ENCODE assay signal across 9 cellular contexts in genomic region chr1:150620919-150621318, GRCh38. TPM values are rescaled to one million over a fixed set of nuclear protein-coding genes. Genes with fewer than 3 reads are reported as not detected.
DNase-seq lines count a peak whose midpoint lies in the region; ATAC-seq and TF ChIP-seq lines count a peak whose summit lies in the region.
"Had no signal": no experiment of that assay in that cellular context is flagged by ENCODE, and none has a peak within 500 bp of the region (broad histone marks: within the 10 kb centered on the region; RNA-seq: fewer than 3 reads in every experiment).

No MANE protein-coding gene starts in this region.

- DNase-seq in activated naive CD4-positive, alpha-beta T cell treated with anti-CD3 and anti-CD28 coated beads, Interleukin-2, amount 10 ng/mL, durations not matched to agents 7 days and 5 days, result no peak
- no peak for DNase-seq in activated naive CD4-positive, alpha-beta T cell treated with Interleukin-2 at 50 U/mL for 16 hours
- no peak for DNase-seq in adrenal gland
- no peak for DNase-seq in lung (ENCODE audit: low spot score)
- DNase-seq in tibial artery, result no peak
- no peak for DNase-seq in NCI-H226
- DNase-seq in hippocampal formation (lab: John Stamatoyannopoulos, UW), result no peak
- DNase-seq: occipital lobe had no signal

- no peaks in the 10 kb centered on the region for H3K27me3 Mint-ChIP-seq in activated naive CD4-positive, alpha-beta T cell treated with anti-CD3 and anti-CD28 coated beads, Interleukin-2, amount 10 ng/mL, durations not matched to agents 7 days and 5 days

- peaks cover 57% of the 10 kb centered on the region for H3K36me3 Mint-ChIP-seq in activated naive CD4-positive, alpha-beta T cell treated with anti-CD3 and anti-CD28 coated beads, Interleukin-2, amount 10 ng/mL, durations not matched to agents 7 days and 5 days

- no peak for TF ChIP-seq POLR2A in adrenal gland (IDR thresholded peaks at IDR 0.05)

- ATAC-seq in lung (ENCODE audit: insufficient read depth, low FRiP score) (no peak), HG03460 (IDR thresholded peaks at IDR 0.05; ENCODE audit: unreplicated experiment) (no peak)

- H3K27ac ChIP-seq in adrenal gland (peak overlapping the region in 4 of 5 donors; percentile 28 to 79 (median 68)), lung (ENCODE audit: low read depth in 1 of 2, low read length in 1 of 2) (peak overlapping the region; percentile 49 to 52), tibial artery (peak overlapping the region; percentile 53 to 61)

- H3K27me3 ChIP-seq in adrenal gland (no peaks in the 10 kb centered on the region), lung (ENCODE audit: control insufficient read depth, insufficient read depth) (no peaks in the 10 kb centered on the region), tibial artery (no peaks in the 10 kb centered on the region)

- intact Hi-C loops in adrenal gland (cut with DNase I), result loop anchor here (5.0 kb wide), 3 partner anchors 44 to 64 kb away; partner anchors contain the start of gene MCL1 (in 1 of the 2)
- intact Hi-C loops in tibial artery (cut with DNase I; ENCODE audit: low total_unique reads), result loop anchor here (5.0 kb wide), 1 partner anchor 44 kb away; the partner anchor contains the start of gene MCL1

- TF ChIP-seq CTCF in adrenal gland (IDR thresholded peaks at IDR 0.05), result no peak
- TF ChIP-seq CTCF in lung (IDR thresholded peaks at IDR 0.05; ENCODE audit: control extremely low read depth, extremely low read depth), result no peak
- TF ChIP-seq CTCF in tibial artery (IDR thresholded peaks at IDR 0.05), result no peak

- peaks cover 64% of the 10 kb centered on the region for H3K4me1 Mint-ChIP-seq in activated naive CD4-positive, alpha-beta T cell treated with anti-CD3 and anti-CD28 coated beads, Interleukin-2, amount 10 ng/mL, durations not matched to agents 7 days and 5 days

- 89 to 100% (median 97%) methylated on average over 2 of the region's 2 CpGs for WGBS in adrenal gland, 4 donors
- WGBS in lung, 2 donors, result 97 to 100% methylated on average over 2 of the region's 2 CpGs

- peaks cover 28 to 41% of the 10 kb centered on the region in 2 donors for H3K4me1 ChIP-seq in adrenal gland (replicated peaks in 1 of 2)
- H3K4me1 ChIP-seq in lung (ENCODE audit: control insufficient read depth in 2 of 2, insufficient read depth in 2 of 2, low read length in 2 of 2), result peaks cover 5 to 26% of the 10 kb centered on the region in 2 donors
- H3K4me1 ChIP-seq in tibial artery, result peaks cover 0 to 43% (median 29%) of the 10 kb centered on the region in 4 donors

- H3K9me3 ChIP-seq in adrenal gland (replicated peaks in 1 of 3), result no peaks in the 10 kb centered on the region
- H3K9me3 ChIP-seq in lung (ENCODE audit: control insufficient read depth in 2 of 2, insufficient read depth in 1 of 2, low read length in 1 of 2), result no peaks in the 10 kb centered on the region
- H3K9me3 ChIP-seq in tibial artery, result no peaks in the 10 kb centered on the region

- CTCF ChIA-PET in activated naive CD4-positive, alpha-beta T cell treated with anti-CD3 and anti-CD28 coated beads, Interleukin-2, amount 10 ng/mL, durations not matched to agents 7 days and 5 days (lab: Charles Lee), result interaction anchor here (0.9 to 6.3 kb wide), 10 partner anchors 9 to 305 kb away, joined by 3 to 164 read pairs (median 7); partner anchors contain the start of genes ENSA, GOLPH3L, MCL1 and SETDB1

- no peak overlapping the region for H3K4me3 ChIP-seq in adrenal gland
- H3K4me3 ChIP-seq in lung, result no peak overlapping the region
- H3K4me3 ChIP-seq in tibial artery, result no peak overlapping the region

- H3K9me3 Mint-ChIP-seq in activated naive CD4-positive, alpha-beta T cell treated with anti-CD3 and anti-CD28 coated beads, Interleukin-2, amount 10 ng/mL, durations not matched to agents 7 days and 5 days, result no peaks in the 10 kb centered on the region

- H3K27ac Mint-ChIP-seq in activated naive CD4-positive, alpha-beta T cell treated with anti-CD3 and anti-CD28 coated beads, Interleukin-2, amount 10 ng/mL, durations not matched to agents 7 days and 5 days, result peak overlapping the region; percentile 50

- H3K4me3 Mint-ChIP-seq in activated naive CD4-positive, alpha-beta T cell treated with anti-CD3 and anti-CD28 coated beads, Interleukin-2, amount 10 ng/mL, durations not matched to agents 7 days and 5 days, result no peak overlapping the region

- H3K36me3 ChIP-seq in adrenal gland (replicated peaks in 1 of 2) (peaks cover 0 to 55% of the 10 kb centered on the region in 2 donors), lung (ENCODE audit: control insufficient read depth in 2 of 2, insufficient read depth in 2 of 2, low read length in 2 of 2) (peaks cover 20 to 25% of the 10 kb centered on the region in 2 donors), tibial artery (peaks cover 25 to 65% (median 59%) of the 10 kb centered on the region in 3 donors)

RNA-seq across cellular contexts. Expression of gene ENSA, which starts 8.5 kb away (rescaled TPM):
- total RNA-seq in adrenal gland (100 to 1,000 TPM in 5 of 8 donors, 10 to 100 TPM in 3; 91.8 to 167 (median 118) TPM), lung (100 to 1,000 TPM; 133 to 245 TPM)
- polyA plus RNA-seq in adrenal gland (100 to 1,000 TPM in 2 of 3 donors, 10 to 100 TPM in 1; 100.0 to 215 (median 110) TPM), lung (100 to 1,000 TPM; 133 to 184 TPM)

RNA-seq across cellular contexts. Expression of gene MCL1, which starts 41.5 kb away (rescaled TPM):
- total RNA-seq in adrenal gland (100 to 1,000 TPM; 146 to 299 (median 207) TPM), lung (100 to 1,000 TPM; 293 to 336 TPM)
- polyA plus RNA-seq in adrenal gland (100 to 1,000 TPM in 1 of 3 donors, 10 to 100 TPM in 2; 57.4 to 187 (median 90.5) TPM), lung (100 to 1,000 TPM; 109 to 307 TPM)
